In genomic region chr3:8503461-8503860, GRCh38 we compare ENCODE assay signal across 9 cellular contexts. TPM values are rescaled to one million over a fixed set of nuclear protein-coding genes. Genes with fewer than 3 reads are reported as not detected.
DNase-seq lines count a peak whose midpoint lies in the region; ATAC-seq and TF ChIP-seq lines count a peak whose summit lies in the region.
"Had no signal": no experiment of that assay in that cellular context is flagged by ENCODE, and none has a peak within 500 bp of the region (broad histone marks: within the 10 kb centered on the region; RNA-seq: fewer than 3 reads in every experiment).

No MANE protein-coding gene starts in this region.

- H3K4me1 ChIP-seq in ACC112 (ENCODE audit: control insufficient read depth, insufficient read depth, low read length, unreplicated experiment) (peaks cover 69% of the 10 kb centered on the region), HEK293 (ENCODE audit: control insufficient read depth, insufficient read depth, low read length) (peaks cover 50% of the 10 kb centered on the region)

- CTCF ChIA-PET in HEK293 (lab: Yijun Ruan, JAX): interaction anchor here (0.7 to 5.5 kb wide), 5 partner anchors 16 to 119 kb away, joined by 3 to 27 read pairs (median 3); no protein-coding TSS in a partner anchor

- intact Hi-C loops in sciatic nerve (cut with DNase I): no loop called here

- no peaks in the 10 kb centered on the region for H3K9me3 ChIP-seq in HEK293 (ENCODE audit: control insufficient read depth, insufficient read depth, low read depth, low read length)

- H3K4me3 Mint-ChIP-seq in chondrocyte (ENCODE audit: unreplicated experiment) (peak overlapping the region; percentile 82), nephron (peak overlapping the region; percentile 29 to 87 (median 40))

- no peak for DNase-seq in chondrocyte (ENCODE audit: low spot score)
- DNase-seq in activated naive CD4-positive, alpha-beta T cell treated with anti-CD3 and anti-CD28 coated beads, Interleukin-2, amount 50 U/mL, for 16 hours: no peak
- DNase-seq in sciatic nerve (ENCODE audit: low spot score): no peak
- DNase-seq: NCI-H446 treated with DMSO at 0.1 percent for 48 hours had no signal

- H3K9me3 Mint-ChIP-seq in chondrocyte (ENCODE audit: low read depth) (no peaks in the 10 kb centered on the region), nephron (no peaks in the 10 kb centered on the region)

- POLR2A ChIA-PET in HEK293 (lab: Yijun Ruan, JAX): interaction anchor here (0.6 to 1.1 kb wide), 3 partner anchors 11 to 27 kb away, joined by 3 to 6 read pairs (median 4); no protein-coding TSS in a partner anchor

- H3K27me3 Mint-ChIP-seq in chondrocyte (ENCODE audit: low read depth) (no peaks in the 10 kb centered on the region), nephron (ENCODE audit: low read depth) (peaks cover 7% of the 10 kb centered on the region)

- peaks cover 51% of the 10 kb centered on the region for H3K79me2 ChIP-seq in ACC112 (ENCODE audit: control insufficient read depth, insufficient read depth, low read length, unreplicated experiment)

- H3K27ac Mint-ChIP-seq in chondrocyte (ENCODE audit: unreplicated experiment) (peak overlapping the region; percentile 96), nephron (peak overlapping the region; percentile 86 to 90 (median 87))

- H3K36me3 ChIP-seq in ACC112 (ENCODE audit: insufficient read depth, low read length) (0 out of 2 replicates have a peak, but pooled peaks cover 5% of the 10 kb centered on the region), HEK293 (ENCODE audit: control insufficient read depth in 2 of 2, insufficient read depth in 1 of 2, low read length in 2 of 2) (no peaks in the 10 kb centered on the region)

- ATAC-seq in HG03097 (IDR thresholded peaks at IDR 0.05; ENCODE audit: low FRiP score, unreplicated experiment): no peak
- no peak for ATAC-seq in sciatic nerve
- no peak for ATAC-seq in GM18858 (IDR thresholded peaks at IDR 0.05; ENCODE audit: unreplicated experiment)

- H3K36me3 Mint-ChIP-seq in chondrocyte (ENCODE audit: low read depth) (peaks cover 18% of the 10 kb centered on the region), nephron (ENCODE audit: low read depth) (peaks cover 4% of the 10 kb centered on the region)

- H3K4me3 ChIP-seq in ACC112 (ENCODE audit: low read depth, low read length): peak overlapping the region; percentile 72
- H3K4me3 ChIP-seq in HEK293 (ENCODE audit: low read depth, low read length): no peak overlapping the region

- no peak for TF ChIP-seq CTCF in HEK293 (tag by site-specific recombination; IDR thresholded peaks at IDR 0.05)
- TF ChIP-seq CTCF in chondrocyte (IDR thresholded peaks at IDR 0.05): no peak
- TF ChIP-seq CTCF in nephron (IDR thresholded peaks at IDR 0.05; ENCODE audit: unreplicated experiment in 3 of 3): no peak

- H3K27ac ChIP-seq in ACC112 (ENCODE audit: low read depth, low read length): peak overlapping the region; percentile 37
- peak overlapping the region; percentile 88 for H3K27ac ChIP-seq in HEK293 (ENCODE audit: extremely low read depth, low read depth, low read length)

- H3K27me3 ChIP-seq in ACC112 (ENCODE audit: insufficient read depth, low read length): no peaks in the 10 kb centered on the region

- peaks cover 79% of the 10 kb centered on the region for H3K4me1 Mint-ChIP-seq in chondrocyte (ENCODE audit: low read depth)
- H3K4me1 Mint-ChIP-seq in nephron: peaks cover 88% of the 10 kb centered on the region

- H2AFZ ChIP-seq in ACC112 (ENCODE audit: low read length, unreplicated experiment): no peak overlapping the region

TF ChIP-seq in HEK293, 187 proteins besides CTCF, POLR2A, EP300 and RAD21:
- no peak for TF ChIP-seq ZNF670 (tag by site-specific recombination; IDR thresholded peaks at IDR 0.05; ENCODE audit: low read depth)
- 0 out of 2 replicates have a peak, but pooled peaks have one; percentile 29 for TF ChIP-seq SCRT1 (tag by site-specific recombination; IDR thresholded peaks at IDR 0.05; ENCODE audit: borderline replicate concordance)

RNA-seq across cellular contexts. Expression of gene LMCD1, which starts 1.8 kb away (rescaled TPM):
- total RNA-seq in chondrocyte: 260 to 268 TPM (median 263 TPM) in 3 replicates
- total RNA-seq in sciatic nerve: 68.7 TPM
